ENCODE assay signal across 13 cellular contexts in genomic region chr20:50680106-50680960, GRCh38. TPM values are rescaled to one million over a fixed set of nuclear protein-coding genes. Genes with fewer than 3 reads are reported as not detected.
DNase-seq lines count a peak whose midpoint lies in the region; ATAC-seq, FAIRE-seq and TF ChIP-seq lines count a peak whose summit lies in the region.
"Had no signal": no experiment of that assay in that cellular context is flagged by ENCODE, and none has a peak within 500 bp of the region (broad histone marks: within the 10 kb centered on the region; RNA-seq: fewer than 3 reads in every experiment).

No MANE protein-coding gene starts in this region.

- H3K4me3 ChIP-seq in AG10803 (ENCODE audit: low read length), result no peak overlapping the region
- no peak overlapping the region for H3K4me3 ChIP-seq in neuronal stem cell (ENCODE audit: low read length in 2 of 2)
- no peak overlapping the region for H3K4me3 ChIP-seq in PC-3 (ENCODE audit: low read length)
- H3K4me3 ChIP-seq: colonic mucosa had no signal

- peak overlapping the region; percentile 30 for H2BK15ac ChIP-seq in neuronal stem cell (ENCODE audit: low read length)

- no peaks in the 10 kb centered on the region for H3K9me3 ChIP-seq in neuronal stem cell (replicated peaks in 1 of 2; ENCODE audit: control insufficient read depth in 2 of 2, insufficient read depth in 1 of 2, low read depth in 1 of 2, low read length in 2 of 2)
- H3K9me3 ChIP-seq in PC-3 (ENCODE audit: low read length), result no peaks in the 10 kb centered on the region
- H3K9me3 ChIP-seq: colonic mucosa had no signal

- no CpG with 5 or more reads among the region's 19 CpGs for WGBS in neuronal stem cell (ENCODE audit: extremely low coverage in 2 of 2, insufficient read length in 2 of 2, insufficient replicate concordance in 1 of 2), 2 donors

- H4K91ac ChIP-seq in neuronal stem cell (ENCODE audit: low read depth, low read length, poor library complexity), result no peak overlapping the region

- H3K27ac ChIP-seq in neuronal stem cell (replicated peaks; ENCODE audit: low read length), result no peak overlapping the region
- no peak overlapping the region for H3K27ac ChIP-seq in PC-3 (ENCODE audit: low read length)
- H3K27ac ChIP-seq: colonic mucosa, VCaP had no signal

- peak overlapping the region; percentile 67 for H3K18ac ChIP-seq in neuronal stem cell (ENCODE audit: low read length)

- H3K9ac ChIP-seq in neuronal stem cell (ENCODE audit: low read depth, low read length, poor library complexity) (no peak overlapping the region), PC-3 (ENCODE audit: low read length) (no peak overlapping the region)

- no peak overlapping the region for H2AFZ ChIP-seq in neuronal stem cell (ENCODE audit: low read length)
- H2AFZ ChIP-seq in PC-3 (ENCODE audit: low read length), result no peak overlapping the region

- H4K8ac ChIP-seq in neuronal stem cell (ENCODE audit: low read depth, low read length), result no peak overlapping the region

- no peaks in the 10 kb centered on the region for H3K9me2 ChIP-seq in PC-3 (replicated peaks; ENCODE audit: low read length)

- no peak overlapping the region for H3K4ac ChIP-seq in neuronal stem cell (ENCODE audit: low read length)

- no peak overlapping the region for H2BK5ac ChIP-seq in neuronal stem cell (ENCODE audit: low read length)

- POLR2A ChIA-PET in PC-3 (lab: Charles Lee; ENCODE audit: unreplicated experiment), result interaction anchor here (0.7 kb wide), 1 partner anchor 73 kb away, joined by 13 read pairs; no protein-coding TSS in a partner anchor

- H4K20me1 ChIP-seq in PC-3 (ENCODE audit: low read length), result no peaks in the 10 kb centered on the region

- H2AK5ac ChIP-seq in neuronal stem cell (ENCODE audit: low read depth, low read length), result no peak overlapping the region

- H3K79me2 ChIP-seq in PC-3 (ENCODE audit: low read length), result no peaks in the 10 kb centered on the region

- ATAC-seq in PC-3, result no peak
- no peak for ATAC-seq in HG02884 (IDR thresholded peaks at IDR 0.05; ENCODE audit: unreplicated experiment)

- H3K4me2 ChIP-seq in neuronal stem cell (ENCODE audit: insufficient read depth, low read length, poor library complexity, severe bottlenecking) (no peak overlapping the region), PC-3 (ENCODE audit: low read length) (no peak overlapping the region)

- intact Hi-C loops in PC-3 (cut with micrococcal nuclease), result no loop called here

- no peak overlapping the region for H2BK120ac ChIP-seq in neuronal stem cell (ENCODE audit: low read depth, low read length)

- no peak overlapping the region for H3K23ac ChIP-seq in neuronal stem cell (ENCODE audit: low read depth, low read length, poor library complexity)

- H3K14ac ChIP-seq in neuronal stem cell (ENCODE audit: low read length), result no peak overlapping the region

- FAIRE-seq in RCC 7860 (lab: Jason Lieb, UNC), result peak; percentile 87

- H2BK12ac ChIP-seq in neuronal stem cell (ENCODE audit: low read length), result no peak overlapping the region

- no peaks in the 10 kb centered on the region for H3F3A ChIP-seq in PC-3 (ENCODE audit: low read length, unreplicated experiment)

- TF ChIP-seq CTCF in AG10803 (conservative IDR thresholded peaks at IDR 0.05; ENCODE audit: low read length) (no peak), PC-3 (conservative IDR thresholded peaks at IDR 0.05; ENCODE audit: low read depth, low read length) (no peak)

- CTCF ChIA-PET in PC-3 (lab: Charles Lee), result interaction anchor here (0.6 kb wide), 1 partner anchor 40 kb away, joined by 6 read pairs; no protein-coding TSS in a partner anchor

- H3K27me3 ChIP-seq in neuronal stem cell (ENCODE audit: control insufficient read depth in 3 of 3, insufficient read depth in 3 of 3, low read depth in 1 of 3, low read length in 3 of 3) (no peaks in the 10 kb centered on the region), PC-3 (ENCODE audit: low read length) (no peaks in the 10 kb centered on the region)
- H3K27me3 ChIP-seq: colonic mucosa had no signal

- peak; percentile 24 for DNase-seq in AG10803 (ENCODE audit: low read depth)
- peak; percentile 74 for DNase-seq in RCC 7860 (ENCODE audit: low spot score)
- peak; percentile 88 for DNase-seq in glomerular visceral epithelial cell (ENCODE audit: extremely low spot score)
- DNase-seq in neuronal stem cell (ENCODE audit: low spot score), result no peak
- no peak for DNase-seq in NCI-H146 treated with DMSO at 0.1 percent for 48 hours (lab: John Stamatoyannopoulos, UW; ENCODE audit: unreplicated experiment)
- DNase-seq in PC-3, result no peak
- DNase-seq in G401 (ENCODE audit: low spot score), result no peak
- DNase-seq: colonic mucosa; H7; stimulated activated naive CD4-positive, alpha-beta T cell treated with Interleukin-2 at 50 U/mL for 16 hours had no signal

- H3K4me1 ChIP-seq in neuronal stem cell (ENCODE audit: control insufficient read depth in 2 of 2, insufficient read depth in 1 of 2, low read depth in 1 of 2, low read length in 2 of 2), result peaks cover 4 to 5% of the 10 kb centered on the region in 2 donors
- H3K4me1 ChIP-seq in PC-3 (ENCODE audit: insufficient read depth, low read length), result peaks cover 6% of the 10 kb centered on the region; the same call in 1 of the 2 replicates
- H3K4me1 ChIP-seq: colonic mucosa had no signal

- in situ Hi-C loops in G401 (cut with HindIII; ENCODE audit: low sequenced_read_pairs), result no loop called here

- H3K79me1 ChIP-seq in neuronal stem cell (ENCODE audit: low read depth, low read length), result no peaks in the 10 kb centered on the region

- H3K36me3 ChIP-seq in neuronal stem cell (replicated peaks in 1 of 2; ENCODE audit: control insufficient read depth in 2 of 2, insufficient read depth in 2 of 2, low read length in 2 of 2) (no peaks in the 10 kb centered on the region), PC-3 (ENCODE audit: low read depth, low read length) (no peaks in the 10 kb centered on the region)
- H3K36me3 ChIP-seq: colonic mucosa had no signal

- BruUV-seq in PC-3 (replicated peaks; lab: Mats Ljungman, UMichigan), result no TSS peak

RNA-seq across cellular contexts. Expression of gene RIPOR3, which starts 11.0 kb away (rescaled TPM):
- polyA plus RNA-seq in neuronal stem cell (2013, experiment 1 of 2), result 2.5 TPM
- 2.3 TPM for polyA plus RNA-seq in neuronal stem cell (2013, experiment 2 of 2)
- total RNA-seq in PC-3 (2014; rRNA removed), result 0.04 TPM in 1 of 2 replicates, not detected in the other
- total RNA-seq in G401 (2014; rRNA removed; shearing (Covaris generic)), result 6.9 and 7.4 TPM in 2 replicates
- total RNA-seq: LHCN-M2 had no signal

RNA-seq across cellular contexts. Expression of gene PARD6B, which starts 51.0 kb away (rescaled TPM):
- polyA plus RNA-seq in neuronal stem cell (2013, experiment 1 of 2), result 9.2 TPM
- 10.3 TPM for polyA plus RNA-seq in neuronal stem cell (2013, experiment 2 of 2)
- total RNA-seq in PC-3 (2014; rRNA removed), result 3.7 and 4.3 TPM in 2 replicates
- total RNA-seq in G401 (2014; rRNA removed; shearing (Covaris generic)), result 30.0 and 43.3 TPM in 2 replicates

Comparison
In these comparisons a context has a peak if more than half of its experiments do, and no peak if none do; other contexts are left out.
1. DNase-seq: peak in AG10803 (single experiment), RCC 7860 (single experiment) and glomerular visceral epithelial cell (single experiment); none in neuronal stem cell (single experiment), NCI-H146 treated with DMSO at 0.1 percent for 48 hours (single experiment), PC-3 (single experiment) and G401 (single experiment).